9 cellular contexts compared by ENCODE assay signal in genomic region chr2:75896779-75897366, GRCh38.
DNase-seq lines count a peak whose midpoint lies in the region; ATAC-seq and TF ChIP-seq lines count a peak whose summit lies in the region.
"Had no signal": no experiment of that assay in that cellular context is flagged by ENCODE, and none has a peak within 500 bp of the region (broad histone marks: within the 10 kb centered on the region; RNA-seq: fewer than 3 reads in every experiment).

No MANE protein-coding gene starts in this region.

- H3K9ac ChIP-seq in DND-41 (ENCODE audit: low read depth, low read length) (no peak overlapping the region), endodermal cell (ENCODE audit: extremely low read depth, low read length, poor library complexity, severe bottlenecking) (no peak overlapping the region)

- no peaks in the 10 kb centered on the region for H3K27me3 Mint-ChIP-seq in endodermal cell (ENCODE audit: insufficient read depth)

- H3K27ac Mint-ChIP-seq in endodermal cell: no peak overlapping the region

- no peak overlapping the region for H3K4me2 ChIP-seq in DND-41 (ENCODE audit: insufficient read depth, low read length)

- H3K4me3 ChIP-seq in DND-41 (ENCODE audit: low read depth in 1 of 2, low read length in 2 of 2) (no peak overlapping the region), endodermal cell (ENCODE audit: low read length) (no peak overlapping the region), vagina (no peak overlapping the region)
- H3K4me3 ChIP-seq: thyroid gland had no signal

- H3K4me1 ChIP-seq in DND-41 (ENCODE audit: insufficient read depth, low read length): no peaks in the 10 kb centered on the region
- H3K4me1 ChIP-seq in endodermal cell (ENCODE audit: control insufficient read depth, insufficient read depth, low read length): no peaks in the 10 kb centered on the region
- H3K4me1 ChIP-seq in vagina: no peaks in the 10 kb centered on the region
- H3K4me1 ChIP-seq: thyroid gland had no signal

- no peaks in the 10 kb centered on the region for H3K36me3 Mint-ChIP-seq in endodermal cell (ENCODE audit: low read depth)

- intact Hi-C loops in vagina (cut with DNase I): no loop called here

- H3K9me3 Mint-ChIP-seq in endodermal cell: peaks cover 3% of the 10 kb centered on the region

- no peaks in the 10 kb centered on the region for H3K79me2 ChIP-seq in DND-41 (ENCODE audit: insufficient read depth, low read length)

- H4K20me1 ChIP-seq in DND-41 (ENCODE audit: insufficient read depth, low read length): no peaks in the 10 kb centered on the region

- H3K4me1 Mint-ChIP-seq in endodermal cell: peaks cover 2% of the 10 kb centered on the region

- ATAC-seq in DND-41 (ENCODE audit: insufficient read depth, low read depth) (peak; percentile 72), GM19372 (IDR thresholded peaks at IDR 0.05; ENCODE audit: low read depth, unreplicated experiment) (peak; percentile 82), HG03159 (IDR thresholded peaks at IDR 0.05; ENCODE audit: unreplicated experiment) (peak; percentile 84)

- no peak overlapping the region for H3K4me3 Mint-ChIP-seq in endodermal cell

- no peak for TF ChIP-seq POLR2A in vagina (IDR thresholded peaks at IDR 0.05)

- H2AFZ ChIP-seq in DND-41 (ENCODE audit: low read depth, low read length): 0 out of 2 replicates have a peak overlapping the region, but pooled peaks have one; percentile 17

- TF ChIP-seq CTCF in DND-41 (IDR thresholded peaks at IDR 0.05; ENCODE audit: borderline replicate concordance, extremely low read depth, low read length, poor library complexity, severe bottlenecking) (peak; percentile 72), endodermal cell (conservative IDR thresholded peaks at IDR 0.05) (peak; percentile 89), vagina (IDR thresholded peaks at IDR 0.05) (no peak)

- no peaks in the 10 kb centered on the region for H3K27me3 ChIP-seq in DND-41 (ENCODE audit: insufficient read depth, low read length, poor library complexity)
- H3K27me3 ChIP-seq in endodermal cell (ENCODE audit: control insufficient read depth, insufficient read depth, low read length, poor library complexity, severe bottlenecking): no peaks in the 10 kb centered on the region
- H3K27me3 ChIP-seq in vagina: no peaks in the 10 kb centered on the region
- H3K27me3 ChIP-seq: thyroid gland had no signal

- DNase-seq in DND-41 (peak; percentile 33), NCI-H748 (lab: John Stamatoyannopoulos, UW; ENCODE audit: unreplicated experiment) (peak; percentile 77), endodermal cell (peak; percentile 88), renal cortical epithelial cell (ENCODE audit: low read depth) (peak; percentile 37), vagina (ENCODE audit: extremely low spot score in 2 of 2) (no peak), CD1c-positive myeloid dendritic cell (ENCODE audit: extremely low spot score) (no peak)

- no peaks in the 10 kb centered on the region for H3K36me3 ChIP-seq in DND-41 (ENCODE audit: insufficient read depth, low read length)
- no peaks in the 10 kb centered on the region for H3K36me3 ChIP-seq in endodermal cell (ENCODE audit: control insufficient read depth, insufficient read depth, low read length)
- H3K36me3 ChIP-seq in vagina: no peaks in the 10 kb centered on the region
- H3K36me3 ChIP-seq: thyroid gland had no signal

- H3K9me3 ChIP-seq in DND-41 (ENCODE audit: insufficient read depth, low read length, severe bottlenecking) (no peaks in the 10 kb centered on the region), endodermal cell (ENCODE audit: control insufficient read depth, low read length) (no peaks in the 10 kb centered on the region), vagina (no peaks in the 10 kb centered on the region)
- H3K9me3 ChIP-seq: thyroid gland had no signal

- H3K27ac ChIP-seq in DND-41 (ENCODE audit: low read length): no peak overlapping the region
- H3K27ac ChIP-seq in endodermal cell (ENCODE audit: low read depth, low read length): no peak overlapping the region
- H3K27ac ChIP-seq in vagina: no peak overlapping the region
- H3K27ac ChIP-seq: thyroid gland had no signal

- 22 to 37% methylated on average over 1 to 3 of the region's 5 CpGs for WGBS in endodermal cell (ENCODE audit: insufficient coverage in 1 of 2, insufficient read length in 1 of 2), 2 experiments

Comparison
In these comparisons a context has a peak if more than half of its experiments do, and no peak if none do; other contexts are left out.
1. DNase-seq: peak in DND-41 (single experiment), NCI-H748 (single experiment), endodermal cell (single experiment) and renal cortical epithelial cell (single experiment); none in vagina (0 of 2) and CD1c-positive myeloid dendritic cell (single experiment).
2. CTCF ChIP-seq: peak in DND-41 (single experiment) and endodermal cell (single experiment); none in vagina (0 of 3).
3. Peak in every context shown above with its lines, with median percentiles within 50 percentile points of each other: ATAC-seq.